Comparison of ENCODE assay signal across 31 cellular contexts in the genomic region with DNA sequence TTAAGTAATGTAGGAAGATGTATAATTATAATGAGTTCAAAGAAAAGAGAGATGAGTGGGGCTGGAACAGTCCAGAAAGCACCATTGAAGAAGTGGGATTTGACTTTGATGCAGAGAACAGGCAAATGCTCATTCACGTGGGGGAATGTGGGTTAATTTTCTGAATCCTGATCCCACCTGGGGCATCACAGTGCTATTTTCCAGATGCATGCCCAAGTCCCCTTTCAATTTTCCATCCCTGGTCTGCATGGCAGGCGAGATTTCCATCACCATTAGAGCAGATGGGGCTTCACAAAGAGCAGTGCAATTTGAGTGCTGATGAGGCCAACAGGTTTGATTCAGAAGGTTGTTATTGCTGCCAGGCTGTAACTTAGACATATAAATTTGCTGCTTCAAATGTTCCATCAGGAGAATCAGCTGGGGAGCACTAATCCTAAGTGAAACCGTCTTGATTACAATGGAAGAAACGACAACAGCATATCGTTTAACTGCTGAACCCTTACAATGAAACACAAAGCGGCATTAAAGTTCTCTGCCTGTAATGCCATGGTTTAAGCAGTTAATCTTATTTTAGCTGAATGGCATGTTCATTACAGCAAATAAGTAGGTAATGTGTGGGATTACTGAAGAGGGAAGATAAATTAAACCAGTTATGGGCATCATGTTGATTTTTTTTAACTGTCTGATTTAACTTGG.
DNase-seq lines count a peak whose midpoint lies in the region; ATAC-seq, FAIRE-seq and TF ChIP-seq lines count a peak whose summit lies in the region.
"Had no signal": no experiment of that assay in that cellular context is flagged by ENCODE, and none has a peak within 500 bp of the region (broad histone marks: within the 10 kb centered on the region; RNA-seq: fewer than 3 reads in every experiment).

No MANE protein-coding gene starts in this region.

- no peak for TF ChIP-seq CTCF in D721Med (IDR thresholded peaks at IDR 0.05; ENCODE audit: insufficient read depth, missing control alignments)

- FAIRE-seq in D721Med (lab: Jason Lieb, UNC), result peak; percentile 99
- FAIRE-seq: frontal cortex, GM12892 had no signal

- ATAC-seq in memory B cell (ENCODE audit: low read depth) (no peak), GM18867 (IDR thresholded peaks at IDR 0.05; ENCODE audit: unreplicated experiment) (no peak)
- ATAC-seq: natural killer cell, right cardiac atrium, T-helper 17 cell had no signal

- H3K9me3 Mint-ChIP-seq in memory B cell, result no peaks in the 10 kb centered on the region
- H3K9me3 Mint-ChIP-seq: activated T-cell treated with anti-CD3 and anti-CD28 coated beads, Interleukin-2, amount 50 U/mL, for 24 hours; HFFc6; IgD-negative memory B cell; natural killer cell had no signal

- DNase-seq in D721Med (ENCODE audit: insufficient read length, low spot score) (peak; percentile 33), NCI-H1436 treated with DMSO at 0.1 percent for 48 hours (lab: John Stamatoyannopoulos, UW) (peak; percentile 82), NCI-H82 (lab: John Stamatoyannopoulos, UW) (peak; percentile 97), memory B cell (ENCODE audit: low spot score in 2 of 2) (no peak), amygdala (lab: John Stamatoyannopoulos, UW) (no peak), KBM-7 (no peak), SKM-1 treated with dmso at 0.1 percent for 144 hours (lab: John Stamatoyannopoulos, UW; ENCODE audit: unreplicated experiment) (no peak)
- DNase-seq: activated CD4-positive, alpha-beta T cell treated with anti-CD3 and anti-CD28 coated beads for 4 hours; activated gamma-delta T cell treated with Interleukin-2 at 50 U/mL for 16 hours; activated T-cell treated with anti-CD3 and anti-CD28 coated beads, Interleukin-2, amount 50 U/mL, for 24 hours; adrenal gland; colonic mucosa; COR-L47; HFFc6; hippocampal formation; left ventricle myocardium inferior; midbrain; natural killer cell; NCI-H187; NCI-H510A; right cardiac atrium; SJCRH30; spleen; stimulated activated CD4-positive, alpha-beta T cell treated with anti-CD3 and anti-CD28 coated beads, Interleukin-2, amount 100 ng/mL, for 48 hours; stimulated activated naive CD4-positive, alpha-beta T cell; T-helper 17 cell; uterus had no signal

- peaks cover 9% of the 10 kb centered on the region for H3K36me3 Mint-ChIP-seq in memory B cell
- H3K36me3 Mint-ChIP-seq: natural killer cell had no signal

- H3K27ac Mint-ChIP-seq in memory B cell, result peak overlapping the region; percentile 5
- H3K27ac Mint-ChIP-seq: activated T-cell treated with anti-CD3 and anti-CD28 coated beads, Interleukin-2, amount 50 U/mL, for 24 hours; HFFc6; IgD-negative memory B cell; natural killer cell; T-helper 17 cell had no signal

- in situ Hi-C loops in KBM-7 (cut with MboI; ENCODE audit: low pct_unique_long_range_greater_than_20kb, low sequenced_read_pairs), result no loop called here

- H3K4me1 Mint-ChIP-seq in memory B cell, result no peaks in the 10 kb centered on the region
- H3K4me1 Mint-ChIP-seq: IgD-negative memory B cell, natural killer cell, T-helper 17 cell had no signal

- no peak overlapping the region for H3K4me3 Mint-ChIP-seq in memory B cell
- H3K4me3 Mint-ChIP-seq: activated T-cell treated with anti-CD3 and anti-CD28 coated beads, Interleukin-2, amount 50 U/mL, for 24 hours; HFFc6; IgD-negative memory B cell; natural killer cell; T-helper 17 cell had no signal

- H3K27me3 Mint-ChIP-seq in memory B cell, result no peaks in the 10 kb centered on the region
- H3K27me3 Mint-ChIP-seq: activated T-cell treated with anti-CD3 and anti-CD28 coated beads, Interleukin-2, amount 50 U/mL, for 24 hours; IgD-negative memory B cell; T-helper 17 cell had no signal

Comparison
In these comparisons a context has a peak if more than half of its experiments do, and no peak if none do; other contexts are left out.
1. DNase-seq: peak in D721Med (single experiment), NCI-H1436 treated with DMSO at 0.1 percent for 48 hours (single experiment) and NCI-H82 (single experiment); none in memory B cell (0 of 2), amygdala (0 of 56), KBM-7 (single experiment) and SKM-1 treated with dmso at 0.1 percent for 144 hours (single experiment).